1 cellular context compared by ENCODE assay signal in the genomic region with DNA sequence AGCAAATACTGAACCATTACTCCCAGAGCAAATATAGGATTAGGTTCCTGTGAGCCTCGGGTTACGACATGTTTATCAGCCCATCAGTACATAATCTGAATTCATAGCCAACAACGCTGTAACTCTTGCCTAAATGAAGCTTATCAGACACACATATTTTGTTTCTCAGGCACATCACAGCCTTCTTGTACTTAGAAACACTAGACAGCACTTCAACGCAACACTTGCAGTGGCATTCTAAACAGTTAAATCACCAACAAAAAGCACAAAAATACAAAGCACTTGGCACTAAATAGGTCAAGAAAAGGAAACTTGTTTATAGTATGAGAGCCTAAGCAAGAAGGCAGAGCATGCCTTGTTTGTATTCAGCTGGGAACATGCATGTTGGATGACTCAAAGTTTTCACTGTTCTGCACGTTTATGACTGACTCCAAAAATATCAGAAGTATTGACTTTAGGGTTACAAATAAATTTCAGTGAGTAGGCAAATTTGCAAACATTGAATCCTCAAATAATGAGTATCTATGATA.
TF ChIP-seq lines count a peak whose summit lies in the region.

No MANE protein-coding gene starts in this region.

TF ChIP-seq in GM23338, 12 proteins besides CTCF, POLR2A, EP300 and RAD21 (continued from another document):
- no peak for TF ChIP-seq ZNF462 (CRISPR knock-in tag; IDR thresholded peaks at IDR 0.05)
